In the genomic region with DNA sequence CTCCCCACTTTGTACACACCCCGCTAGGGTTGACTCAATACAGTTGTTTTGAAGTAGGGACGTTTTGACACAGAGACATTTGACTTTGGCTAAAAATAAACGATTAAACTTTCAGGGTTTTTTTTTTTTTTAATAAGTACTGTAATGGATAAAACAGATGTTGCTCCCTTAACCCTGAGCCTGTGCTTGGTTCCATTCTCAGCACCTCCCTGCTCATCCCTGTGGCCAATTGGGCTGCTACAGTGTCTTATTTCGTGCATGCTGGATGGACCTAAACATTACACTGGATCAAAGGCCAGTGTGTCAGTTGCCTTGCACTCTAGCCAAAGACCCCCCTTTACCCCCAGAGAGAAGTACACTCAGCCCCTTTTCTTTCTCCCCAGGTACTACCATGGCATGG, we compare ENCODE assay signal across 21 cellular contexts. TPM values are rescaled to one million over a fixed set of nuclear protein-coding genes. Genes with fewer than 3 reads are reported as not detected.
"Had no signal": no experiment of that assay in that cellular context is flagged by ENCODE, and none has a peak within 500 bp of the region (broad histone marks: within the 10 kb centered on the region; RNA-seq: fewer than 3 reads in every experiment).

No MANE protein-coding gene starts in this region.

- H3K27me3 Mint-ChIP-seq: central memory CD8-positive, alpha-beta T cell; progenitor cell of endocrine pancreas had no signal

- H3K36me3 ChIP-seq: esophagus muscularis mucosa, lower lobe of right lung, neural progenitor cell, pancreas, right lobe of liver had no signal

- H3K27ac Mint-ChIP-seq: memory B cell, mesothelial cell of epicardium, natural killer cell, neural progenitor cell, progenitor cell of endocrine pancreas had no signal

- H3K9me3 Mint-ChIP-seq: central memory CD8-positive, alpha-beta T cell; memory B cell; mesothelial cell of epicardium; natural killer cell; neural progenitor cell had no signal

- H2AFZ ChIP-seq: neural progenitor cell had no signal

- H3K4me1 ChIP-seq: esophagus muscularis mucosa, lower lobe of right lung, pancreas, right lobe of liver had no signal

- H3K27ac ChIP-seq: epithelial cell of prostate, esophagus muscularis mucosa, lower lobe of right lung, neural progenitor cell, pancreas, right lobe of liver had no signal

- H3K4me3 ChIP-seq: esophagus muscularis mucosa, lower lobe of right lung, neural progenitor cell, pancreas, right lobe of liver, skin epidermis had no signal

- ATAC-seq: left lobe of liver, lower lobe of right lung, natural killer cell, pancreas, right lobe of liver had no signal

- H3K4me3 Mint-ChIP-seq: central memory CD8-positive, alpha-beta T cell; memory B cell; mesothelial cell of epicardium; natural killer cell; neural progenitor cell had no signal

- H3K27me3 ChIP-seq: esophagus muscularis mucosa, neural progenitor cell, pancreas, right lobe of liver had no signal

- H3K4me1 Mint-ChIP-seq: central memory CD8-positive, alpha-beta T cell; memory B cell; natural killer cell had no signal

- H3K9me3 ChIP-seq: esophagus muscularis mucosa, lower lobe of right lung, pancreas, right lobe of liver had no signal

- H3K36me3 Mint-ChIP-seq: memory B cell, natural killer cell, neural progenitor cell had no signal

- FAIRE-seq: pancreas, urothelium cell line had no signal

- H3K4me2 ChIP-seq: neural progenitor cell had no signal

- DNase-seq: effector memory CD4-positive, alpha-beta T cell; foreskin fibroblast; hippocampal formation; kidney glomerular epithelial cell; lower lobe of right lung; natural killer cell; nucleus accumbens; pancreas; right lobe of liver; stimulated activated naive CD4-positive, alpha-beta T cell treated with Interleukin-2 at 50 U/mL for 16 hours had no signal

- H3K9ac ChIP-seq: neural progenitor cell had no signal

RNA-seq across cellular contexts. Expression of a gene that starts 16.9 kb away (rescaled TPM):
- total RNA-seq: esophagus muscularis mucosa, myocyte, natural killer cell had no signal
